Comparison of ENCODE assay signal across 19 cellular contexts in the genomic region with DNA sequence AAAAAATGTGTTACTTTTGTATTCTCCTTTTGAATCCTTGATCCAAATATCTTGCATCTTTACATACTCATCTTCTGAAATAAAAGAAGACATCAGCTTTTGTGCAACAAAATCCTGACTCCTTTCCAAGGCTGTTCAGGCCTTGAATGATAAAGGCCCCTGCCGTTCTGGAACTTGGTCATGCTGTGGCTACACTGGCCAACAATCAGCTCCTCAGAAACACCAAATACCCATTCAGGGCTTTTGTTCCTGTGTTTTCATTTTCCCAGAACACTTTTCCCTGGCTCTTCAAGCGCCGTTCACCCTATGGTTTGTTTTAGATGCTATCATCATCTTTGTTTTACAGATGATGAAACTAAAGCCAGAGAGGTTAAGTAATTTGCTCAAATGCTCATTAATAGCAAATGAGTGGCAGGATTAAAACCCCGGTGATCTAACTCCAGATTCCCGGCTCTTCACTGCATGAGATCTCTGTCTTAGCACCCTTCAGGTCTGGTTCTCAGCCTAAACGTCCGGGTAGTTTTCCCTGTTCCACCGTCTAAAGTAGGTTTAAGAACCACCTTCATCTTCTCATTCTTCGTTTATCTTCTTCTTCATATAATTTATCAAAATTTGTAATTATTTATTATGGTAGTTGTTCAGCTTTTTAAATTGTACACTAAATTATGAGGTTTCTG. TPM values are rescaled to one million over a fixed set of nuclear protein-coding genes. Genes with fewer than 3 reads are reported as not detected.
"Had no signal": no experiment of that assay in that cellular context is flagged by ENCODE, and none has a peak within 500 bp of the region (broad histone marks: within the 10 kb centered on the region; RNA-seq: fewer than 3 reads in every experiment).

No MANE protein-coding gene starts in this region.

- H3K4me1 ChIP-seq: lower lobe of right lung, thyroid gland had no signal

- H3K27me3 ChIP-seq: esophagus muscularis mucosa, hepatocyte, neutrophil, thyroid gland had no signal

- FAIRE-seq: colon, islet of Langerhans had no signal

- H3K79me2 ChIP-seq: hepatocyte had no signal

- DNase-seq: activated CD4-positive, alpha-beta memory T cell treated with anti-CD3 and anti-CD28 coated beads, Interleukin-2, amount 10 ng/mL, durations not matched to agents 7 days and 5 days; activated CD4-positive, alpha-beta T cell treated with anti-CD3 and anti-CD28 coated beads for 36 hours; activated effector memory CD4-positive, alpha-beta T cell treated with Interleukin-2 at 50 U/mL for 16 hours; activated T-cell treated with anti-CD3 and anti-CD28 coated beads, Interleukin-2, amount 50 U/mL, for 4 hours; left colon; lower lobe of right lung; naive B cell; retina; stimulated activated CD4-positive, alpha-beta T cell treated with anti-CD3 and anti-CD28 coated beads, Interleukin-2, amount 100 ng/mL, for 48 hours; T1000; thyroid gland had no signal

- H3K4me2 ChIP-seq: hepatocyte had no signal

- H3K4me3 ChIP-seq: esophagus muscularis mucosa, hepatocyte, lower lobe of right lung, thyroid gland had no signal

- H3K36me3 ChIP-seq: esophagus muscularis mucosa, lower lobe of right lung, neutrophil, thyroid gland had no signal

- H2AFZ ChIP-seq: hepatocyte had no signal

- H3K9me3 ChIP-seq: esophagus muscularis mucosa, lower lobe of right lung, neutrophil, thyroid gland had no signal

- ATAC-seq: activated CD4-positive, alpha-beta T cell treated with anti-CD3 and anti-CD28 coated beads for 36 hours; activated T-cell treated with anti-CD3 and anti-CD28 coated beads, Interleukin-2, amount 50 U/mL, for 4 hours; left colon; lower lobe of right lung; stimulated activated memory B cell treated with anti-CD40 and anti-IgM and Interleukin-4, amounts not matched to agents 10 μg/mL and 1 μg/mL and 100 μg/mL, for 72 hours had no signal

- H3K27ac ChIP-seq: esophagus muscularis mucosa, hepatocyte, lower lobe of right lung, neutrophil, thyroid gland, VCaP had no signal

RNA-seq across cellular contexts. Expression of a gene that starts 58.4 kb away (rescaled TPM):
- total RNA-seq: activated T-cell treated with anti-CD3 and anti-CD28 coated beads, Interleukin-2, amount 50 U/mL, for 4 hours; mononuclear cell had no signal
